12 cellular contexts compared by ENCODE assay signal in the genomic region with DNA sequence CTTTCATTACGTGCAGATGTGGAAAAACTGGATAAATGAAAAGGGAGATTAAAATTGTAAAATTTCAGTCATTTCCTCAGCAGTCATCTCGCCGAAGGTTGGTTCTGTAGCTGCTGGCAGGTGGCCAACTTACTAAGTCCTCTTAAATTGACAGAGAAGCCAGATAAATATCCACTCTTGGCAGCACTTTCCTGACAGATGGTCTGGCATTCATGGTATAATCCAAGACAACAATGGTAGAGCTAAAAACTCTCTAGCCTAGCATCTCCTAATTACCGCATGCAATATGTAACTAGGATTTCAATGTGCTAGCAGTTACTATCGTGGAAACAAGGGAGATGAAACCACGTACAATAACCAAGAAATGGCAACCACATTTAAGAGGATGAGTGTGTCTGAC.
DNase-seq lines count a peak whose midpoint lies in the region; ATAC-seq, FAIRE-seq and TF ChIP-seq lines count a peak whose summit lies in the region.
"Had no signal": no experiment of that assay in that cellular context is flagged by ENCODE, and none has a peak within 500 bp of the region (broad histone marks: within the 10 kb centered on the region; RNA-seq: fewer than 3 reads in every experiment).

No MANE protein-coding gene starts in this region.

- TF ChIP-seq POLR2A in K562 (conservative IDR thresholded peaks at IDR 0.05), result no peak

- FAIRE-seq in K562 (lab: Jason Lieb, UNC), result no peak

- no peak for TF ChIP-seq CTCF in K562 (IDR thresholded peaks at IDR 0.05 in 2 of 3, conservative IDR thresholded peaks at IDR 0.05 in 1 of 3; ENCODE audit: insufficient read depth in 2 of 3, low read depth in 1 of 3, low read length in 3 of 3)
- TF ChIP-seq CTCF in endodermal cell (conservative IDR thresholded peaks at IDR 0.05), result no peak
- TF ChIP-seq CTCF in smooth muscle cell (IDR thresholded peaks at IDR 0.05; ENCODE audit: borderline replicate concordance, insufficient read depth, poor library complexity, severe bottlenecking), result no peak

- H3K4me1 ChIP-seq in K562 (replicated peaks in 1 of 2; ENCODE audit: control insufficient read depth in 2 of 2, insufficient read depth in 2 of 2, low read length in 2 of 2), result no peaks in the 10 kb centered on the region
- peaks cover 9% of the 10 kb centered on the region for H3K4me1 ChIP-seq in endodermal cell (ENCODE audit: control insufficient read depth, insufficient read depth, low read length)
- H3K4me1 ChIP-seq in smooth muscle cell (ENCODE audit: low read depth), result no peaks in the 10 kb centered on the region
- H3K4me1 ChIP-seq: Peyer's patch had no signal

- H3K9me3 ChIP-seq in K562 (replicated peaks; ENCODE audit: control insufficient read depth, insufficient read depth, low read depth, low read length) (no peaks in the 10 kb centered on the region; the same call in 1 of the 2 replicates), endodermal cell (ENCODE audit: control insufficient read depth, low read length) (no peaks in the 10 kb centered on the region), smooth muscle cell (replicated peaks; ENCODE audit: low read depth) (no peaks in the 10 kb centered on the region)
- H3K9me3 ChIP-seq: Caco-2, Peyer's patch had no signal

- CTCF ChIA-PET in K562 (lab: Yijun Ruan, JAX; ENCODE audit: low intra/inter-chr PET ratio), result no interaction called here

- no TSS peak for BruUV-seq in K562 (replicated peaks; lab: Mats Ljungman, UMichigan)

- H3K79me2 ChIP-seq in K562 (ENCODE audit: control insufficient read depth, insufficient read depth, low read length) (no peaks in the 10 kb centered on the region), smooth muscle cell (ENCODE audit: low read depth) (no peaks in the 10 kb centered on the region)

- no peak overlapping the region for H2AFZ ChIP-seq in K562 (ENCODE audit: low read depth, low read length)
- H2AFZ ChIP-seq in smooth muscle cell (ENCODE audit: low read depth), result no peak overlapping the region

- TF ChIP-seq RAD21 in K562 (CRISPR knock-in tag; conservative IDR thresholded peaks at IDR 0.05 in 1 of 2, IDR thresholded peaks at IDR 0.05 in 1 of 2), result no peak

- POLR2A ChIA-PET in K562 (lab: Yijun Ruan, JAX), result no interaction called here

- in situ Hi-C loops in K562 (cut with MboI), result no loop called here

- H3K4me2 ChIP-seq in K562 (ENCODE audit: insufficient read depth, low read length) (no peak overlapping the region), smooth muscle cell (no peak overlapping the region)

- no peak for TF ChIP-seq EP300 in K562 (IDR thresholded peaks at IDR 0.05; ENCODE audit: low read length)

- H3K4me3 Mint-ChIP-seq in immature natural killer cell (no peak overlapping the region), endodermal cell (no peak overlapping the region)

- H3K9me3 Mint-ChIP-seq in immature natural killer cell (peaks cover 4 to 35% (median 7%) of the 10 kb centered on the region in 6 donors), endodermal cell (peaks cover 1% of the 10 kb centered on the region)

- H3K27ac Mint-ChIP-seq in immature natural killer cell (no peak overlapping the region), endodermal cell (no peak overlapping the region)
- H3K27ac Mint-ChIP-seq: activated T-helper 2 cell treated with anti-CD3 and anti-CD28 coated beads, Interferon-gamma antibody, Interleukin-2, Interleukin-4, amounts not matched to agents 10 μg/mL and 5 μg/mL and 100 μg/mL, durations not matched to agents 14 hours and 24 hours and 36 hours had no signal

- H3K9ac ChIP-seq in K562 (ENCODE audit: insufficient read depth in 1 of 2, low read depth in 2 of 2, low read length in 2 of 2), result no peak overlapping the region
- H3K9ac ChIP-seq in endodermal cell (ENCODE audit: extremely low read depth, low read length, poor library complexity, severe bottlenecking), result no peak overlapping the region
- H3K9ac ChIP-seq in smooth muscle cell (ENCODE audit: low read depth), result no peak overlapping the region

- peaks cover 0 to 2% (median 0%) of the 10 kb centered on the region in 3 donors for H3K27me3 Mint-ChIP-seq in immature natural killer cell (ENCODE audit: low read depth in 3 of 3)
- H3K27me3 Mint-ChIP-seq in endodermal cell (ENCODE audit: insufficient read depth), result peaks cover 5% of the 10 kb centered on the region

- H3K27ac ChIP-seq in K562 (ENCODE audit: extremely low read depth, low read depth, low read length), result no peak overlapping the region
- no peak overlapping the region for H3K27ac ChIP-seq in endodermal cell (ENCODE audit: low read depth, low read length)
- no peak overlapping the region for H3K27ac ChIP-seq in smooth muscle cell (ENCODE audit: low read depth)
- H3K27ac ChIP-seq: Peyer's patch had no signal

- H3F3A ChIP-seq in smooth muscle cell (ENCODE audit: low read depth), result no peaks in the 10 kb centered on the region

- H4K20me1 ChIP-seq in K562 (replicated peaks; ENCODE audit: control insufficient read depth, insufficient read depth, low read length) (no peaks in the 10 kb centered on the region), smooth muscle cell (ENCODE audit: low read depth) (no peaks in the 10 kb centered on the region)

- no peak for ATAC-seq in K562

- H3K36me3 Mint-ChIP-seq in immature natural killer cell (no peaks in the 10 kb centered on the region), endodermal cell (ENCODE audit: low read depth) (no peaks in the 10 kb centered on the region)

- H3K4me1 Mint-ChIP-seq in immature natural killer cell (no peaks in the 10 kb centered on the region), endodermal cell (peaks cover 10% of the 10 kb centered on the region)

- no peaks in the 10 kb centered on the region for H3K9me1 ChIP-seq in K562 (ENCODE audit: control insufficient read depth, insufficient read depth, low read length)

- H3K4me3 ChIP-seq in K562 (no peak overlapping the region), endodermal cell (ENCODE audit: low read length) (no peak overlapping the region), smooth muscle cell (no peak overlapping the region)
- H3K4me3 ChIP-seq: Peyer's patch had no signal

- peak; percentile 95 for DNase-seq in NCI-H1092 (lab: John Stamatoyannopoulos, UW)
- DNase-seq in NCI-H345 (lab: John Stamatoyannopoulos, UW), result peak; percentile 12
- no peak for DNase-seq in K562 (ENCODE audit: extremely low read depth in 1 of 4, low spot score in 3 of 4)
- peak; percentile 26 for DNase-seq in occipital lobe (lab: John Stamatoyannopoulos, UW)
- no peak for DNase-seq in immature natural killer cell
- DNase-seq in endodermal cell, result no peak
- no peak for DNase-seq in smooth muscle cell (lab: John Stamatoyannopoulos, UW; ENCODE audit: unreplicated experiment)
- DNase-seq: Caco-2; IMR-90; Peyer's patch; stimulated activated CD4-positive, alpha-beta T cell treated with anti-CD3 and anti-CD28 coated beads, Interleukin-12 subunit alpha, Interleukin-12 subunit beta, amount 100 ng/mL, for 4 hours had no signal

- H3K36me3 ChIP-seq in K562 (ENCODE audit: control insufficient read depth, insufficient read depth, low read length), result no peaks in the 10 kb centered on the region
- no peaks in the 10 kb centered on the region for H3K36me3 ChIP-seq in endodermal cell (ENCODE audit: control insufficient read depth, insufficient read depth, low read length)
- H3K36me3 ChIP-seq in smooth muscle cell (ENCODE audit: low read depth), result no peaks in the 10 kb centered on the region
- H3K36me3 ChIP-seq: Peyer's patch had no signal

- no peaks in the 10 kb centered on the region for H3K27me3 ChIP-seq in K562 (ENCODE audit: control insufficient read depth in 2 of 2, insufficient read depth in 2 of 2, low read length in 2 of 2)
- no peaks in the 10 kb centered on the region for H3K27me3 ChIP-seq in endodermal cell (ENCODE audit: control insufficient read depth, insufficient read depth, low read length, poor library complexity, severe bottlenecking)
- no peaks in the 10 kb centered on the region for H3K27me3 ChIP-seq in smooth muscle cell (ENCODE audit: low read depth)
- H3K27me3 ChIP-seq: Peyer's patch had no signal

- 3% methylated on average over 6 of the region's 6 CpGs for WGBS in K562 (ENCODE audit: insufficient coverage, low coverage, missing lambda C conversion rate)
- WGBS in endodermal cell (ENCODE audit: insufficient coverage in 1 of 2, insufficient read length in 1 of 2), 2 experiments, result 93 to 100% methylated on average over 2 to 6 of the region's 6 CpGs
- WGBS in smooth muscle cell (ENCODE audit: low lambda C conversion rate), result 75% methylated on average over 6 of the region's 6 CpGs

- intact Hi-C loops in K562 (cut with micrococcal nuclease), result no loop called here

TF ChIP-seq in K562, 482 proteins besides CTCF, POLR2A, EP300 and RAD21:
- TF ChIP-seq NBN (IDR thresholded peaks at IDR 0.05; ENCODE audit: low read depth), result no peak
- TF ChIP-seq RBM25 (IDR thresholded peaks at IDR 0.05; ENCODE audit: low read depth, low read length, severe bottlenecking), result no peak
- TF ChIP-seq NFIX (CRISPR knock-in tag; IDR thresholded peaks at IDR 0.05; ENCODE audit: low read depth), result peak; percentile 22; the same call in 1 of the 2 replicates
- TF ChIP-seq MECOM (CRISPR knock-in tag; IDR thresholded peaks at IDR 0.05), result no peak
- peak; percentile 67 for TF ChIP-seq NFIC (IDR thresholded peaks at IDR 0.05)
- no peak for TF ChIP-seq NCOA4 (IDR thresholded peaks at IDR 0.05; ENCODE audit: partially characterized antibody)

Comparison
In these comparisons a context has a peak if more than half of its experiments do, and no peak if none do; other contexts are left out.
1. DNase-seq: peak in NCI-H1092 (single experiment), NCI-H345 (single experiment) and occipital lobe (single experiment); none in K562 (0 of 4), immature natural killer cell (0 of 3), endodermal cell (single experiment) and smooth muscle cell (single experiment).